ENCODE assay signal across 16 cellular contexts in genomic region chr16:89431616-89432015, GRCh38. TPM values are rescaled to one million over a fixed set of nuclear protein-coding genes. Genes with fewer than 3 reads are reported as not detected.
DNase-seq lines count a peak whose midpoint lies in the region; ATAC-seq, FAIRE-seq and TF ChIP-seq lines count a peak whose summit lies in the region.
"Had no signal": no experiment of that assay in that cellular context is flagged by ENCODE, and none has a peak within 500 bp of the region (broad histone marks: within the 10 kb centered on the region; RNA-seq: fewer than 3 reads in every experiment).

No MANE protein-coding gene starts in this region.

- no peaks in the 10 kb centered on the region for H3K9me3 Mint-ChIP-seq in CD4-positive, CD25-positive, alpha-beta regulatory T cell

- H3K36me3 Mint-ChIP-seq in CD4-positive, CD25-positive, alpha-beta regulatory T cell = peaks cover 23% of the 10 kb centered on the region

- peaks cover 19% of the 10 kb centered on the region; the same call in 1 of the 2 replicates for H4K20me1 ChIP-seq in GM12878 (ENCODE audit: control insufficient read depth, insufficient read depth)

- no peak overlapping the region for H3K4me2 ChIP-seq in GM12878 (ENCODE audit: control insufficient read depth, insufficient read depth)

- H3K9ac ChIP-seq in GM12878 (ENCODE audit: control insufficient read depth, insufficient read depth, low read length) = no peak overlapping the region

- TF ChIP-seq CTCF in GM12878 (IDR thresholded peaks at IDR 0.05 in 2 of 3, conservative IDR thresholded peaks at IDR 0.05 in 1 of 3; ENCODE audit: control insufficient read depth in 2 of 3, extremely low read depth in 1 of 3, insufficient read depth in 1 of 3, low read depth in 3 of 3, low read length in 3 of 3) = no peak
- TF ChIP-seq CTCF in mucosa of descending colon (IDR thresholded peaks at IDR 0.05) = no peak

- no peaks in the 10 kb centered on the region for H3K27me3 ChIP-seq in ACC112 (ENCODE audit: insufficient read depth, low read length)
- no peaks in the 10 kb centered on the region for H3K27me3 ChIP-seq in CD4-positive, CD25-positive, alpha-beta regulatory T cell (ENCODE audit: control insufficient read depth, insufficient read depth, low read length)
- H3K27me3 ChIP-seq in GM12878 (replicated peaks in 1 of 2; ENCODE audit: control insufficient read depth in 2 of 2, insufficient read depth in 2 of 2, low read length in 1 of 2) = no peaks in the 10 kb centered on the region
- H3K27me3 ChIP-seq: testis had no signal

- TF ChIP-seq RAD21 in GM12878 (IDR thresholded peaks at IDR 0.05; ENCODE audit: insufficient read depth, low read depth, low read length) = no peak

- intact Hi-C loops in GM12878 (cut with micrococcal nuclease; ENCODE audit: unreplicated experiment) (no loop called here), mucosa of descending colon (cut with DNase I, micrococcal nuclease) (no loop called here)

- H3K27ac ChIP-seq in ACC112 (ENCODE audit: low read depth, low read length) (peak overlapping the region; percentile 12; the same call in 1 of the 2 replicates), GM12878 (ENCODE audit: control insufficient read depth, insufficient read depth) (peak overlapping the region; percentile 6; the same call in 1 of the 2 replicates)
- no peak overlapping the region for H3K27ac ChIP-seq in CD4-positive, CD25-positive, alpha-beta regulatory T cell (ENCODE audit: insufficient read depth, low read length, poor library complexity, severe bottlenecking)
- H3K27ac ChIP-seq: testis had no signal

- RAD21 ChIA-PET in GM12878 (lab: Charles Lee; ENCODE audit: unreplicated experiment) = interaction anchor here (0.9 kb wide), 1 partner anchor 18 kb away, joined by 3 read pairs; no protein-coding TSS in a partner anchor

- H3K4me3 ChIP-seq in ACC112 (ENCODE audit: low read depth, low read length) (no peak overlapping the region), GM12878 (no peak overlapping the region), mucosa of descending colon (no peak overlapping the region)
- peak overlapping the region; percentile 23 for H3K4me3 ChIP-seq in CD4-positive, CD25-positive, alpha-beta regulatory T cell (ENCODE audit: low read depth, low read length)
- H3K4me3 ChIP-seq: testis had no signal

- no peak; the same call in 1 of the 2 replicates for TF ChIP-seq POLR2A in GM12878 (IDR thresholded peaks at IDR 0.05; ENCODE audit: low read depth, low read length)

- peak in 1 of 2 donors; percentile 30 for ATAC-seq in CD4-positive, CD25-positive, alpha-beta regulatory T cell (ENCODE audit: low read depth in 2 of 2)
- ATAC-seq in GM12878 (no peak), mucosa of descending colon (peak; percentile 28)
- ATAC-seq: activated CD4-positive, CD25-positive, alpha-beta regulatory T cell treated with anti-CD3 and anti-CD28 coated beads, Interleukin-2, amount 50 U/mL, for 24 hours had no signal

- H3K79me2 ChIP-seq in ACC112 (ENCODE audit: control insufficient read depth, insufficient read depth, low read length, unreplicated experiment) = peaks cover 85% of the 10 kb centered on the region
- peaks cover 80% of the 10 kb centered on the region for H3K79me2 ChIP-seq in GM12878 (ENCODE audit: control insufficient read depth, insufficient read depth, low read length)

- H3K27me3 Mint-ChIP-seq in CD4-positive, CD25-positive, alpha-beta regulatory T cell = no peaks in the 10 kb centered on the region

- in situ Hi-C loops in GM12878 (cut with MboI) = no loop called here

- no TSS peak for BruUV-seq in GM12878 (replicated peaks; lab: Mats Ljungman, UMichigan)

- no peak for DNase-seq in CD4-positive, CD25-positive, alpha-beta regulatory T cell
- DNase-seq in GM12878 (ENCODE audit: low read depth, low spot score) (no peak), mucosa of descending colon (peak in 1 of 3 donors; percentile 20), HT-29 (ENCODE audit: low spot score) (no peak), SHP77 treated with DMSO at 0.1 percent for 48 hours (lab: John Stamatoyannopoulos, UW) (no peak), inferior parietal cortex (ENCODE audit: extremely low spot score) (no peak)
- DNase-seq in stimulated activated naive CD4-positive, alpha-beta T cell treated with Interleukin-2 at 50 U/mL for 16 hours (lab: John Stamatoyannopoulos, UW) = no peak
- DNase-seq: activated gamma-delta T cell treated with Interleukin-2 at 50 U/mL for 16 hours, islet precursor cell, NCI-H1048, NCI-H2081 treated with DMSO at 0.1 percent for 48 hours had no signal

- H3K9me3 ChIP-seq in CD4-positive, CD25-positive, alpha-beta regulatory T cell (ENCODE audit: control insufficient read depth in 2 of 2, low read length in 2 of 2) = no peaks in the 10 kb centered on the region
- H3K9me3 ChIP-seq in GM12878 (replicated peaks; ENCODE audit: control insufficient read depth, insufficient read depth, low read length) (peaks cover 4% of the 10 kb centered on the region; the same call in 1 of the 3 replicates), mucosa of descending colon (no peaks in the 10 kb centered on the region)
- H3K9me3 ChIP-seq: testis had no signal

- SMC1A ChIA-PET in GM12878 (lab: Charles Lee; ENCODE audit: uncharacterized antibody, unreplicated experiment) = no interaction called here

- POLR2A ChIA-PET in GM12878 (lab: Charles Lee) = no interaction called here

- TF ChIP-seq EP300 in GM12878 (IDR thresholded peaks at IDR 0.05; ENCODE audit: borderline replicate concordance in 1 of 2, control insufficient read depth in 1 of 2, low read depth in 2 of 2, low read length in 2 of 2) = no peak

- CTCF ChIA-PET in GM12878 (lab: Yijun Ruan, JAX) = no interaction called here

- no peak overlapping the region for H3K27ac Mint-ChIP-seq in CD4-positive, CD25-positive, alpha-beta regulatory T cell

- H3K4me1 ChIP-seq in ACC112 (ENCODE audit: control insufficient read depth, insufficient read depth, low read length, unreplicated experiment) (peaks cover 15% of the 10 kb centered on the region), GM12878 (ENCODE audit: control insufficient read depth, insufficient read depth, low read length) (peaks cover 14% of the 10 kb centered on the region), mucosa of descending colon (ENCODE audit: low read depth) (peaks cover 34% of the 10 kb centered on the region)
- H3K4me1 ChIP-seq in CD4-positive, CD25-positive, alpha-beta regulatory T cell (ENCODE audit: control insufficient read depth, insufficient read depth, low read length, poor library complexity, severe bottlenecking) = peaks cover 67% of the 10 kb centered on the region

- peaks cover 15 to 35% (median 26%) of the 10 kb centered on the region in 4 donors for H3K4me1 Mint-ChIP-seq in CD4-positive, CD25-positive, alpha-beta regulatory T cell

- H3K36me3 ChIP-seq in ACC112 (ENCODE audit: insufficient read depth, low read length) = peaks cover 22% of the 10 kb centered on the region; the same call in 1 of the 2 replicates
- peaks cover 6% of the 10 kb centered on the region for H3K36me3 ChIP-seq in CD4-positive, CD25-positive, alpha-beta regulatory T cell (ENCODE audit: control insufficient read depth, insufficient read depth, low read length)
- H3K36me3 ChIP-seq in GM12878 (ENCODE audit: control insufficient read depth in 2 of 2, insufficient read depth in 2 of 2, low read length in 1 of 2) = peaks cover 4 to 13% of the 10 kb centered on the region in 2 experiments; a peak in 3 of 4 replicates
- no peaks in the 10 kb centered on the region for H3K36me3 ChIP-seq in mucosa of descending colon (ENCODE audit: low read depth)

- no peak overlapping the region for H3K4me3 Mint-ChIP-seq in CD4-positive, CD25-positive, alpha-beta regulatory T cell
- H3K4me3 Mint-ChIP-seq: CD14-positive monocyte had no signal

- WGBS in GM12878 (ENCODE audit: insufficient coverage, insufficient replicate concordance, low lambda C conversion rate, missing lambda C conversion rate) = 83% methylated on average over 3 of the region's 3 CpGs

- no peak for FAIRE-seq in GM12878 (lab: Jason Lieb, UNC)
- FAIRE-seq: colon had no signal

- H2AFZ ChIP-seq in ACC112 (ENCODE audit: low read length, unreplicated experiment) (no peak overlapping the region), GM12878 (ENCODE audit: control insufficient read depth, low read depth, low read length) (no peak overlapping the region)

TF ChIP-seq in GM12878, 131 proteins besides CTCF, POLR2A, EP300 and RAD21 (continues in another document):
- TF ChIP-seq SUZ12 (IDR thresholded peaks at IDR 0.05; ENCODE audit: unreplicated experiment) = no peak
- no peak for TF ChIP-seq KLF5 (IDR thresholded peaks at IDR 0.05; ENCODE audit: partially characterized antibody)

RNA-seq across cellular contexts. Expression of gene ANKRD11, which starts 58.7 kb away (rescaled TPM):
- total RNA-seq in CD4-positive, CD25-positive, alpha-beta regulatory T cell = 323 TPM
- polyA plus RNA-seq in CD4-positive, CD25-positive, alpha-beta regulatory T cell = 10 to 100 TPM in 3 of 4 donors, 1 to 10 TPM in 1; 8.7 to 19.4 (median 14.3) TPM
- 326 and 358 TPM in 2 replicates for total RNA-seq in GM12878 (2013; cell fraction: nucleolus; rRNA removed)
- total RNA-seq in GM12878 (2014; rRNA removed) (30.3 and 34.7 TPM in 2 replicates), GM12878 (2014; rRNA removed; fragmentation: Illumina TruSeq; extraction: Trizol) (26.2 and 26.3 TPM in 2 replicates), GM12878 (2021) (103 and 106 TPM in 2 replicates), mucosa of descending colon (100 to 1,000 TPM; 125 to 127 (median 127) TPM)
- 26.1 TPM for polyA plus RNA-seq in GM12878 (2011; ENCODE audit: low read depth)
- polyA plus RNA-seq in GM12878 (2011; rRNA removed) (25.8 and 28.4 TPM in 2 replicates), GM12878 (2014; fragmentation: Illumina TruSeq; extraction: Trizol) (23.9 and 35.9 TPM in 2 replicates), GM12878 (2014; fragmentation: Nextera tagmentation; extraction: Ambion mirVana) (1 to 10 TPM; 5.1 to 8.7 TPM), GM12878 (2014; rRNA removed) (80.1 and 85.5 TPM in 2 replicates), GM12878 (2016; fragmentation: Nextera tagmentation; extraction: Ambion mirVana) (10 to 100 TPM; 18.2 to 18.6 TPM)
- 30.6 and 37.2 TPM in 2 replicates for polyA plus RNA-seq in GM12878 (2011; cell fraction: cytosol; rRNA removed)
- polyA plus RNA-seq in GM12878 (2011; cell fraction: nucleus; rRNA removed) = 127 and 191 TPM in 2 replicates
- polyA plus RNA-seq in GM12878 (2012) = 64.4 and 70.9 TPM in 2 replicates
- polyA minus RNA-seq in GM12878 (2011; rRNA and poly(A)+ RNA removed) = 24.9 and 46.7 TPM in 2 replicates
- 22.9 and 24.1 TPM in 2 replicates for polyA minus RNA-seq in GM12878 (2011; cell fraction: cytosol; rRNA and poly(A)+ RNA removed)
- 31.7 and 60.0 TPM in 2 replicates for polyA minus RNA-seq in GM12878 (2011; cell fraction: nucleus; rRNA and poly(A)+ RNA removed)
- total RNA-seq in HT-29 (2014; rRNA removed; shearing (Covaris generic)) = 92.5 and 122 TPM in 2 replicates
